10 cellular contexts compared by ENCODE assay signal in the genomic region with DNA sequence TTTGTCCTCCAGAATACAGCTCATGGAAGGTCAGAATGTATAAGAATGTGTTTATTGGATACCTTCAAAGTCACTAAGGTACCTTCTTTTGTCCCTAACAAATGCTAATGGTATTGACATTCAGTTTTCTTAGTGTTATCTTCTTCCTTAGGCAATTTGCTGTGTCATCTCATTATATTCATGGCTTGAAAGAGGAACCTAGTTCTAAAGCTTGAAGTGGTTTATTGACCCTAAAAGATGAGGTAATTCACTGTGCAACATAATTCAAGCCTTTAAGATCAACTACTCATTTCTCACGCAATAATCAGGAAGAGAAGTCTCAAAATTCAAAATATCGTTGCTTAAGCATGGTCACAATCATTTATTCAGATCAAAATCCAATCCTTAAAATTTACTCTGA.
"Had no signal": no experiment of that assay in that cellular context is flagged by ENCODE, and none has a peak within 500 bp of the region (broad histone marks: within the 10 kb centered on the region; RNA-seq: fewer than 3 reads in every experiment).

No MANE protein-coding gene starts in this region.

- H3K27me3 ChIP-seq: breast epithelium, hepatocyte, neural progenitor cell, ovary, testis had no signal

- H3K4me3 ChIP-seq: breast epithelium, hepatocyte, neural progenitor cell, ovary, testis had no signal

- H3K4me2 ChIP-seq: hepatocyte, neural progenitor cell had no signal

- H3K27me3 Mint-ChIP-seq: activated CD8-positive, alpha-beta T cell treated with anti-CD3 and anti-CD28 coated beads for 36 hours; stimulated activated naive CD8-positive, alpha-beta T cell treated with anti-CD3 and anti-CD28 coated beads, Interleukin-15, amount 100 ng/mL, for 72 hours had no signal

- H2AFZ ChIP-seq: hepatocyte, neural progenitor cell had no signal

- H3K9ac ChIP-seq: neural progenitor cell had no signal

- H3K4me1 Mint-ChIP-seq: neural progenitor cell; stimulated activated naive CD8-positive, alpha-beta T cell treated with anti-CD3 and anti-CD28 coated beads, Interleukin-15, amount 100 ng/mL, for 72 hours had no signal

- H3K9me3 Mint-ChIP-seq: activated CD8-positive, alpha-beta T cell treated with anti-CD3 and anti-CD28 coated beads for 36 hours; neural progenitor cell; stimulated activated naive CD8-positive, alpha-beta T cell treated with anti-CD3 and anti-CD28 coated beads, Interleukin-15, amount 100 ng/mL, for 72 hours had no signal

- H3K4me3 Mint-ChIP-seq: activated CD8-positive, alpha-beta T cell treated with anti-CD3 and anti-CD28 coated beads for 36 hours; neural progenitor cell; stimulated activated naive CD8-positive, alpha-beta T cell treated with anti-CD3 and anti-CD28 coated beads, Interleukin-15, amount 100 ng/mL, for 72 hours had no signal

- DNase-seq: activated CD8-positive, alpha-beta memory T cell treated with anti-CD3 and anti-CD28 coated beads, Interleukin-2, amount 50 U/mL, for 4 hours; activated CD8-positive, alpha-beta T cell treated with anti-CD3 and anti-CD28 coated beads for 36 hours; aorta; ovary; stimulated activated CD4-positive, alpha-beta T cell treated with anti-CD3 and anti-CD28 coated beads, Interleukin-4, amount 100 ng/mL, for 4 hours; stimulated activated naive CD8-positive, alpha-beta T cell treated with anti-CD3 and anti-CD28 coated beads, Interleukin-15, amount 100 ng/mL, for 72 hours; testis had no signal

- ATAC-seq: activated CD8-positive, alpha-beta T cell treated with anti-CD3 and anti-CD28 coated beads for 36 hours; stimulated activated naive CD8-positive, alpha-beta T cell treated with anti-CD3 and anti-CD28 coated beads, Interleukin-15, amount 100 ng/mL, for 72 hours had no signal

- H3K27ac Mint-ChIP-seq: activated CD8-positive, alpha-beta T cell treated with anti-CD3 and anti-CD28 coated beads for 36 hours; neural progenitor cell; stimulated activated naive CD8-positive, alpha-beta T cell treated with anti-CD3 and anti-CD28 coated beads, Interleukin-15, amount 100 ng/mL, for 72 hours had no signal

- H3K79me2 ChIP-seq: hepatocyte had no signal

- H3K36me3 Mint-ChIP-seq: neural progenitor cell had no signal

- H3K9me3 ChIP-seq: breast epithelium, ovary, testis had no signal

- H3K27ac ChIP-seq: breast epithelium, hepatocyte, neural progenitor cell, ovary, testis had no signal

- H3K36me3 ChIP-seq: breast epithelium, neural progenitor cell, ovary had no signal

- H3K4me1 ChIP-seq: breast epithelium, neural progenitor cell, testis had no signal
